In the genomic region with DNA sequence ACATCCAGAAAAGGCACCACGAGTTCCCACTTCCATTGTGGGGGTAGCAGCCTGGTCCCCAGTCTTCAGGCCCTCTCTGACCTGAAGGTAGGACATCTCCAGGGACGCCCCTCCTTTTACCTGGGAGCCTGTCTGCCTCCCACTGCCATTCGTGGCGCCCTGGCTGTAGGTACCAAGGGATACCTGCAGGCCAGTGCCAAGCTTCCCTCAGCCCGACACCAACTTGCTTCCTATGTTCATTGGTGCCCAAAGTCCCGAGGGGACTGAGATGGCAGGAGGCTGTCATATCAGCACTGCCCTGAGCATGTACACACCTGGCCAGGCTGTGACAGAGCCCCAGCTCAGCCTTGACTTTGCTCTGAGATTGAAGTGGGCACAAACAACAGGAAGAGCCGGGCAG, we compare ENCODE assay signal across 7 cellular contexts.
"Had no signal": no experiment of that assay in that cellular context is flagged by ENCODE, and none has a peak within 500 bp of the region (broad histone marks: within the 10 kb centered on the region; RNA-seq: fewer than 3 reads in every experiment).

No MANE protein-coding gene starts in this region.

- H3K4me3 ChIP-seq: GM23338, HAP-1, K562 had no signal

- H3K4me3 Mint-ChIP-seq: GM23338, HFFc6 had no signal

- H3K27ac Mint-ChIP-seq: GM23338, HFFc6 had no signal

- H3K36me3 ChIP-seq: HAP-1 had no signal

- H2AFZ ChIP-seq: GM23338 had no signal

- DNase-seq: H7, HFFc6, IMR-90 had no signal

- H3K4me2 ChIP-seq: GM23338 had no signal

- H3K9me3 Mint-ChIP-seq: GM23338, HFFc6 had no signal

- H3K9me3 ChIP-seq: HAP-1 had no signal

- ATAC-seq: GM23338, HCT116, K562 had no signal

- H3K4me1 ChIP-seq: HAP-1 had no signal
